In the genomic region with DNA sequence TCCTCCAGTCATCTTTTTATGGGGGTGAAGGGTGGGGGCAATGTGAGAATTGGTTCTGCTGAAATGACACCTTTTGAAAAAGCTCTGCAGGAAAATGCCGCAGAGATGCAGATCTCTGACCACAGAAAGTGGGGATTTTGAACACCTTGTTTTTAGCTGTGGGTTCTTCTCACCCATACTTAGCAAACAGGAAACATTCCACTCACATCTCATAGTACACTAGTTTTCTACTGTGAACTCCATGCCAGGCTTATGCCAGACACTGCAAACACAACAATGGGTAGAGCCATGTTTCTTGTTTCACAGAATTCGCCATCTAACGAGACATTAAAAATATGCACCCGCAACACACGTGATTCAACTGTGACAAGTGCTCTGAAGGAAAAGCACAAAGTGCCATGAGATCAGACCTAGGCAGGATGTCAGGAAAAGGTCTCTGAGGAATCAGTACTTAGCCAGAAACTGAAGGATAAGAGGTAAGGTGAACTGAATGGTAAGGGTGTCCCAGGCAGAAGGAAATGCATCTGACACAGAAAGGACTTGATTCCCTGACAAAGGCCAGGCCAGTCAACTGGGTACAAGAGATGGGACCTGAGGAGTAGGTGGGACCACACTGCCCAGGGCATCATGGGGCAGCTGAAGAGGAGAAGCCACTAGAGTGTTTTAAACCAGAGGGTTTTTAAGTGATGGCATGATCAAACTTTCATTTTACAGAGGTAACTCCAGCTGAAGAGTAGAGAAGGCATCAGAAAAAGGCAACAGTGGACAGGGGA, we compare ENCODE assay signal across 17 cellular contexts.
A peak's percentile ranks its signal among the peaks of the same experiment; 100 is the strongest.
DNase-seq lines count a peak whose midpoint lies in the region; ATAC-seq lines count a peak whose summit lies in the region.
"Had no signal": no experiment of that assay in that cellular context is flagged by ENCODE, and none has a peak within 500 bp of the region (broad histone marks: within the 10 kb centered on the region; RNA-seq: fewer than 3 reads in every experiment).

No MANE protein-coding gene starts in this region.

- peak overlapping the region; percentile 53 for H3K27ac Mint-ChIP-seq in activated naive CD4-positive, alpha-beta T cell treated with anti-CD3 and anti-CD28 coated beads, Interleukin-2, amount 10 ng/mL, durations not matched to agents 7 days and 5 days
- H3K27ac Mint-ChIP-seq in T-cell = peak overlapping the region; percentile 83 to 88
- peak overlapping the region; percentile 31 for H3K27ac Mint-ChIP-seq in activated naive CD8-positive, alpha-beta T cell treated with anti-CD3 and anti-CD28 coated beads, Interleukin-2, amount 50 U/mL, for 24 hours
- H3K27ac Mint-ChIP-seq in stimulated activated naive CD8-positive, alpha-beta T cell treated with anti-CD3 and anti-CD28 coated beads, Interleukin-15, Interleukin-2, amounts not matched to agents 100 ng/mL and 50 ng/mL, for 24 hours = peak overlapping the region; percentile 17

- H3K4me1 Mint-ChIP-seq in activated naive CD4-positive, alpha-beta T cell treated with anti-CD3 and anti-CD28 coated beads, Interleukin-2, amount 10 ng/mL, durations not matched to agents 7 days and 5 days = peaks cover 28% of the 10 kb centered on the region
- peaks cover 58 to 64% (median 62%) of the 10 kb centered on the region in 3 donors for H3K4me1 Mint-ChIP-seq in T-cell
- H3K4me1 Mint-ChIP-seq in activated naive CD8-positive, alpha-beta T cell treated with anti-CD3 and anti-CD28 coated beads, Interleukin-2, amount 50 U/mL, for 24 hours = peaks cover 30% of the 10 kb centered on the region
- H3K4me1 Mint-ChIP-seq in stimulated activated naive CD8-positive, alpha-beta T cell treated with anti-CD3 and anti-CD28 coated beads, Interleukin-15, Interleukin-2, amounts not matched to agents 100 ng/mL and 50 ng/mL, for 24 hours (ENCODE audit: low read depth) = peaks cover 25% of the 10 kb centered on the region

- H3K4me3 Mint-ChIP-seq in activated naive CD4-positive, alpha-beta T cell treated with anti-CD3 and anti-CD28 coated beads, Interleukin-2, amount 10 ng/mL, durations not matched to agents 7 days and 5 days = no peak overlapping the region
- H3K4me3 Mint-ChIP-seq in T-cell = peak overlapping the region; percentile 26 to 81 (median 35)
- no peak overlapping the region for H3K4me3 Mint-ChIP-seq in activated naive CD8-positive, alpha-beta T cell treated with anti-CD3 and anti-CD28 coated beads, Interleukin-2, amount 50 U/mL, for 24 hours
- peak overlapping the region; percentile 35 for H3K4me3 Mint-ChIP-seq in stimulated activated naive CD8-positive, alpha-beta T cell treated with anti-CD3 and anti-CD28 coated beads, Interleukin-15, Interleukin-2, amounts not matched to agents 100 ng/mL and 50 ng/mL, for 24 hours

- CTCF ChIA-PET in activated naive CD4-positive, alpha-beta T cell treated with anti-CD3 and anti-CD28 coated beads, Interleukin-2, amount 10 ng/mL, durations not matched to agents 7 days and 5 days (lab: Charles Lee) = interaction anchor here (0.6 to 1.4 kb wide), 3 partner anchors 10 to 638 kb away, joined by 3 to 7 read pairs (median 4); no protein-coding TSS in a partner anchor
- CTCF ChIA-PET in T-cell (lab: Charles Lee) = interaction anchor here (0.5 to 1.4 kb wide), 6 partner anchors 10 to 768 kb away, joined by 3 to 7 read pairs (median 4); no protein-coding TSS in a partner anchor

- H3K9me3 Mint-ChIP-seq in activated naive CD4-positive, alpha-beta T cell treated with anti-CD3 and anti-CD28 coated beads, Interleukin-2, amount 10 ng/mL, durations not matched to agents 7 days and 5 days = no peaks in the 10 kb centered on the region
- H3K9me3 Mint-ChIP-seq in T-cell = no peaks in the 10 kb centered on the region
- H3K9me3 Mint-ChIP-seq in activated naive CD8-positive, alpha-beta T cell treated with anti-CD3 and anti-CD28 coated beads, Interleukin-2, amount 50 U/mL, for 24 hours = no peaks in the 10 kb centered on the region
- no peaks in the 10 kb centered on the region for H3K9me3 Mint-ChIP-seq in stimulated activated naive CD8-positive, alpha-beta T cell treated with anti-CD3 and anti-CD28 coated beads, Interleukin-15, Interleukin-2, amounts not matched to agents 100 ng/mL and 50 ng/mL, for 24 hours

- H3K36me3 Mint-ChIP-seq in activated naive CD4-positive, alpha-beta T cell treated with anti-CD3 and anti-CD28 coated beads, Interleukin-2, amount 10 ng/mL, durations not matched to agents 7 days and 5 days = peaks cover 2% of the 10 kb centered on the region
- peaks cover 22% of the 10 kb centered on the region for H3K36me3 Mint-ChIP-seq in T-cell
- H3K36me3 Mint-ChIP-seq in activated naive CD8-positive, alpha-beta T cell treated with anti-CD3 and anti-CD28 coated beads, Interleukin-2, amount 50 U/mL, for 24 hours (ENCODE audit: low read depth) = peaks cover 1% of the 10 kb centered on the region
- peaks cover 3% of the 10 kb centered on the region for H3K36me3 Mint-ChIP-seq in stimulated activated naive CD8-positive, alpha-beta T cell treated with anti-CD3 and anti-CD28 coated beads, Interleukin-15, Interleukin-2, amounts not matched to agents 100 ng/mL and 50 ng/mL, for 24 hours (ENCODE audit: low read depth)

- peak; percentile 33 for DNase-seq in activated naive CD4-positive, alpha-beta T cell treated with anti-CD3 and anti-CD28 coated beads, Interleukin-2, amount 10 ng/mL, durations not matched to agents 7 days and 5 days
- DNase-seq in activated naive CD4-positive, alpha-beta T cell treated with Interleukin-2 at 50 U/mL for 16 hours = no peak
- peak in 17 of 34 experiments; percentile 4 to 63 (median 21) for DNase-seq in T-cell
- DNase-seq in activated naive CD8-positive, alpha-beta T cell treated with anti-CD3 and anti-CD28 coated beads, Interleukin-2, amount 50 U/mL, for 24 hours = no peak
- DNase-seq in GM03348 (ENCODE audit: low spot score) = no peak
- no peak for DNase-seq in Kasumi-1 (lab: John Stamatoyannopoulos, UW)
- no peak for DNase-seq in MV-4-11 (lab: John Stamatoyannopoulos, UW)
- DNase-seq: aorta; cerebellar nuclear complex; effector CD4-positive, alpha-beta T cell; NCI-H187; right cardiac atrium; RPMI8226; transverse colon had no signal

- H3K27me3 Mint-ChIP-seq in activated naive CD4-positive, alpha-beta T cell treated with anti-CD3 and anti-CD28 coated beads, Interleukin-2, amount 10 ng/mL, durations not matched to agents 7 days and 5 days = peaks cover 5% of the 10 kb centered on the region
- H3K27me3 Mint-ChIP-seq in T-cell = no peaks in the 10 kb centered on the region
- H3K27me3 Mint-ChIP-seq in activated naive CD8-positive, alpha-beta T cell treated with anti-CD3 and anti-CD28 coated beads, Interleukin-2, amount 50 U/mL, for 24 hours = no peaks in the 10 kb centered on the region
- H3K27me3 Mint-ChIP-seq in stimulated activated naive CD8-positive, alpha-beta T cell treated with anti-CD3 and anti-CD28 coated beads, Interleukin-15, Interleukin-2, amounts not matched to agents 100 ng/mL and 50 ng/mL, for 24 hours = no peaks in the 10 kb centered on the region

- POLR2A ChIA-PET in T-cell (lab: Charles Lee) = interaction anchor here (0.6 to 0.7 kb wide), 5 partner anchors 10 to 655 kb away, joined by 3 read pairs; no protein-coding TSS in a partner anchor

- peak; percentile 59 to 96 (median 82) for ATAC-seq in T-cell (replicated peaks in 1 of 4)
- peak; percentile 41 for ATAC-seq in activated naive CD8-positive, alpha-beta T cell treated with anti-CD3 and anti-CD28 coated beads, Interleukin-2, amount 50 U/mL, for 24 hours
- ATAC-seq: left lobe of liver, right cardiac atrium, SK-N-SH treated with all-trans-retinoic acid at 6 μM for 48 hours had no signal

Comparison
In these comparisons a context has a peak if more than half of its experiments do, and no peak if none do; other contexts are left out.
1. H3K27ac Mint-ChIP-seq: peak in every context shown above with its lines; median percentile 86 in T-cell; 53 in activated naive CD4-positive, alpha-beta T cell treated with anti-CD3 and anti-CD28 coated beads, Interleukin-2, amount 10 ng/mL, durations not matched to agents 7 days and 5 days; 31 in activated naive CD8-positive, alpha-beta T cell treated with anti-CD3 and anti-CD28 coated beads, Interleukin-2, amount 50 U/mL, for 24 hours; 17 in stimulated activated naive CD8-positive, alpha-beta T cell treated with anti-CD3 and anti-CD28 coated beads, Interleukin-15, Interleukin-2, amounts not matched to agents 100 ng/mL and 50 ng/mL, for 24 hours.
2. H3K4me3 Mint-ChIP-seq: peak in T-cell (3 of 3) and stimulated activated naive CD8-positive, alpha-beta T cell treated with anti-CD3 and anti-CD28 coated beads, Interleukin-15, Interleukin-2, amounts not matched to agents 100 ng/mL and 50 ng/mL, for 24 hours (single experiment); none in activated naive CD4-positive, alpha-beta T cell treated with anti-CD3 and anti-CD28 coated beads, Interleukin-2, amount 10 ng/mL, durations not matched to agents 7 days and 5 days (single experiment) and activated naive CD8-positive, alpha-beta T cell treated with anti-CD3 and anti-CD28 coated beads, Interleukin-2, amount 50 U/mL, for 24 hours (single experiment).